10 cellular contexts compared by ENCODE assay signal in the genomic region with DNA sequence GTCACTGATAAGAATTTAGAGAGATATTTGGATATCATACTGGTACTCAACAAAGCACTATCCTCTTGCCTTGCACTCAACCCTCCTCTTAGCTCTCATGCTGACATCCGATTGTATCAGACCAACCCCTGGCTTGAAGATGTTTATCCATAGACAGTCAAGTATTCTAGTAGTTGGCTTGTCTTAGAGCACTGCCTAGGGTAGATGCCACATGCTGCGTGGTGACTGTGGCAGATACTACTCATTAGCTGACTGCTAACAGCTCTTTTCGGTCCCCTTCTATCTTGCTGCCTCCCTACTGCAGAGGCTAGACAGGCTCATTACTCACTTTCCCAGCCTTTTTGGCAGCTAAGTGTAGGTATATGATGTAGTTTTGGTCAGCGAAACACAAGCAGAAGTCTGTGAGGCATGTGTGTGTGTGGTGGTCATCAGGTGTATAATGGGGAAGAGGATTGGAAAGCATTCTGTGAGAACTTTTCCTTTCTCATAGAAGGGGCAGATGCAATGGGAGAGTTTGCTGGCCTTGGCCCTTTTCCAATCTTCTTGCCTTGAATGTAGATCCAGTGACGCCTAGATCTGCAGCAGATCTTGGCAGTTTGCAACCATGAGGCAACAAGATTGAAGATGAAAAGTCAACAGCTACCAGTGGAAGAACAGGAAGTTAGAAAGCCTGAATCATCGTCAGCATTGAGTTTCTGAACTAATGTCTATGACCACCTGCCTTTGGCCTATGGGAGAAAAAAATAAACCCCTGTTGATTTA. TPM values are rescaled to one million over a fixed set of nuclear protein-coding genes. Genes with fewer than 3 reads are reported as not detected.
A peak's percentile ranks its signal among the peaks of the same experiment; 100 is the strongest.
DNase-seq lines count a peak whose midpoint lies in the region; ATAC-seq and TF ChIP-seq lines count a peak whose summit lies in the region.
"Had no signal": no experiment of that assay in that cellular context is flagged by ENCODE, and none has a peak within 500 bp of the region (broad histone marks: within the 10 kb centered on the region; RNA-seq: fewer than 3 reads in every experiment).

No MANE protein-coding gene starts in this region.

- H3K27me3 ChIP-seq in adrenal gland (no peaks in the 10 kb centered on the region), SK-N-SH (ENCODE audit: insufficient read depth) (no peaks in the 10 kb centered on the region)
- H3K27me3 ChIP-seq: SJSA1 had no signal

- no peaks in the 10 kb centered on the region for H3K36me3 Mint-ChIP-seq in T-cell

- H3K36me3 ChIP-seq in adrenal gland (replicated peaks in 1 of 2): no peaks in the 10 kb centered on the region
- no peaks in the 10 kb centered on the region for H3K36me3 ChIP-seq in SK-N-SH (replicated peaks in 1 of 2; ENCODE audit: control insufficient read depth in 1 of 2, insufficient read depth in 2 of 2, low read length in 1 of 2)

- no peaks in the 10 kb centered on the region for H3K9me3 Mint-ChIP-seq in T-cell

- H3F3A ChIP-seq in SK-N-SH (replicated peaks; ENCODE audit: insufficient read depth): no peaks in the 10 kb centered on the region

- in situ Hi-C loops in KBM-7 (cut with MboI; ENCODE audit: low pct_unique_long_range_greater_than_20kb, low sequenced_read_pairs): no loop called here

- no peak overlapping the region for H3K9ac ChIP-seq in SK-N-SH

- H3K27me3 Mint-ChIP-seq in T-cell: no peaks in the 10 kb centered on the region

- no peaks in the 10 kb centered on the region for H4K20me1 ChIP-seq in SK-N-SH (ENCODE audit: insufficient read depth)

- H3K79me2 ChIP-seq in SK-N-SH (ENCODE audit: insufficient read depth): peaks cover 4% of the 10 kb centered on the region

- intact Hi-C loops in adrenal gland (cut with DNase I): no loop called here

- ATAC-seq in T-cell (replicated peaks in 1 of 4): no peak

- WGBS in adrenal gland, 4 donors: 63 to 68% (median 66%) methylated on average over 6 of the region's 6 CpGs
- WGBS in SK-N-SH (ENCODE audit: low lambda C conversion rate): 72% methylated on average over 6 of the region's 6 CpGs

- H3K4me3 Mint-ChIP-seq in T-cell: no peak overlapping the region

- no peaks in the 10 kb centered on the region for H3K9me3 ChIP-seq in adrenal gland (replicated peaks in 1 of 3)
- no peaks in the 10 kb centered on the region for H3K9me3 ChIP-seq in SK-N-SH
- H3K9me3 ChIP-seq: SJSA1 had no signal

- TF ChIP-seq POLR2A in adrenal gland (IDR thresholded peaks at IDR 0.05): no peak

- H3K9me2 ChIP-seq in SK-N-SH: no peaks in the 10 kb centered on the region

- peaks cover 41 to 65% (median 58%) of the 10 kb centered on the region in 3 donors for H3K4me1 Mint-ChIP-seq in T-cell

- H3K27ac ChIP-seq in adrenal gland (peak overlapping the region; percentile 1 to 81 (median 29)), SK-N-SH (ENCODE audit: low read depth in 2 of 2, low read length in 1 of 2) (no peak overlapping the region)
- H3K27ac ChIP-seq: SJSA1 had no signal

- CTCF ChIA-PET in T-cell (lab: Charles Lee): interaction anchor here (0.6 to 1.1 kb wide), 5 partner anchors 22 to 1800 kb away, joined by 3 to 6 read pairs (median 5); no protein-coding TSS in a partner anchor
- CTCF ChIA-PET in SK-N-SH (lab: Yijun Ruan, JAX): interaction anchor here (0.9 kb wide), 1 partner anchor 129 kb away, joined by 3 read pairs; no protein-coding TSS in a partner anchor

- POLR2A ChIA-PET in T-cell (lab: Charles Lee): interaction anchor here in 1 of 2 donors (0.6 to 2.1 kb wide), 2 partner anchors 8 to 661 kb away, joined by 5 to 7 read pairs; no protein-coding TSS in a partner anchor
- POLR2A ChIA-PET in SK-N-SH (lab: Yijun Ruan, JAX): no interaction called here

- DNase-seq in A172 (ENCODE audit: low spot score) (peak; percentile 14), KBM-7 (peak; percentile 87), adrenal gland (peak; percentile 36 to 81 (median 69)), kidney tubule cell (ENCODE audit: low spot score) (peak; percentile 20), T-cell (no peak), SK-N-SH (no peak), NCI-H748 (lab: John Stamatoyannopoulos, UW; ENCODE audit: unreplicated experiment) (no peak), C1 segment of cervical spinal cord (lab: John Stamatoyannopoulos, UW) (no peak)

- no peak overlapping the region for H3K4me3 ChIP-seq in adrenal gland
- no peak overlapping the region for H3K4me3 ChIP-seq in SK-N-SH (ENCODE audit: low read depth in 2 of 2, low read length in 1 of 2)
- H3K4me3 ChIP-seq: SJSA1 had no signal

- TF ChIP-seq CTCF in adrenal gland (IDR thresholded peaks at IDR 0.05) (no peak), SK-N-SH (IDR thresholded peaks at IDR 0.05) (no peak)

- H3K4me1 ChIP-seq in adrenal gland (replicated peaks in 1 of 2) (peaks cover 8 to 39% of the 10 kb centered on the region in 2 donors), SK-N-SH (ENCODE audit: control insufficient read depth in 1 of 2, insufficient read depth in 2 of 2, low read depth in 1 of 2, low read length in 1 of 2) (no peaks in the 10 kb centered on the region; a peak in 1 of 4 replicates)

- H3K27ac Mint-ChIP-seq in T-cell: peak overlapping the region in 1 of 2 donors; percentile 70

- no peak for TF ChIP-seq RAD21 in SK-N-SH (IDR thresholded peaks at IDR 0.05; ENCODE audit: low read length)

- no peak overlapping the region for H2AFZ ChIP-seq in SK-N-SH (ENCODE audit: low read depth)

- no peak overlapping the region for H3K4me2 ChIP-seq in SK-N-SH

- no peak for TF ChIP-seq EP300 in SK-N-SH (IDR thresholded peaks at IDR 0.05; ENCODE audit: borderline replicate concordance in 1 of 2, low read depth in 1 of 2, low read length in 1 of 2)

TF ChIP-seq in SK-N-SH, 30 proteins besides CTCF, POLR2A, EP300 and RAD21:
- TF ChIP-seq NRF1 (IDR thresholded peaks at IDR 0.05; ENCODE audit: low read depth, low read length): no peak
- TF ChIP-seq, protein P1, sequence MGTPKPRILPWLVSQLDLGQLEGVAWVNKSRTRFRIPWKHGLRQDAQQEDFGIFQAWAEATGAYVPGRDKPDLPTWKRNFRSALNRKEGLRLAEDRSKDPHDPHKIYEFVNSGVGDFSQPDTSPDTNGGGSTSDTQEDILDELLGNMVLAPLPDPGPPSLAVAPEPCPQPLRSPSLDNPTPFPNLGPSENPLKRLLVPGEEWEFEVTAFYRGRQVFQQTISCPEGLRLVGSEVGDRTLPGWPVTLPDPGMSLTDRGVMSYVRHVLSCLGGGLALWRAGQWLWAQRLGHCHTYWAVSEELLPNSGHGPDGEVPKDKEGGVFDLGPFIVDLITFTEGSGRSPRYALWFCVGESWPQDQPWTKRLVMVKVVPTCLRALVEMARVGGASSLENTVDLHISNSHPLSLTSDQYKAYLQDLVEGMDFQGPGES (IDR thresholded peaks at IDR 0.05; ENCODE audit: low read depth, low read length): no peak
- TF ChIP-seq TEAD4 (IDR thresholded peaks at IDR 0.05; ENCODE audit: borderline replicate concordance, insufficient read depth): no peak
- TF ChIP-seq FOXM1 (IDR thresholded peaks at IDR 0.05; ENCODE audit: low read depth): no peak
- TF ChIP-seq, protein P2, sequence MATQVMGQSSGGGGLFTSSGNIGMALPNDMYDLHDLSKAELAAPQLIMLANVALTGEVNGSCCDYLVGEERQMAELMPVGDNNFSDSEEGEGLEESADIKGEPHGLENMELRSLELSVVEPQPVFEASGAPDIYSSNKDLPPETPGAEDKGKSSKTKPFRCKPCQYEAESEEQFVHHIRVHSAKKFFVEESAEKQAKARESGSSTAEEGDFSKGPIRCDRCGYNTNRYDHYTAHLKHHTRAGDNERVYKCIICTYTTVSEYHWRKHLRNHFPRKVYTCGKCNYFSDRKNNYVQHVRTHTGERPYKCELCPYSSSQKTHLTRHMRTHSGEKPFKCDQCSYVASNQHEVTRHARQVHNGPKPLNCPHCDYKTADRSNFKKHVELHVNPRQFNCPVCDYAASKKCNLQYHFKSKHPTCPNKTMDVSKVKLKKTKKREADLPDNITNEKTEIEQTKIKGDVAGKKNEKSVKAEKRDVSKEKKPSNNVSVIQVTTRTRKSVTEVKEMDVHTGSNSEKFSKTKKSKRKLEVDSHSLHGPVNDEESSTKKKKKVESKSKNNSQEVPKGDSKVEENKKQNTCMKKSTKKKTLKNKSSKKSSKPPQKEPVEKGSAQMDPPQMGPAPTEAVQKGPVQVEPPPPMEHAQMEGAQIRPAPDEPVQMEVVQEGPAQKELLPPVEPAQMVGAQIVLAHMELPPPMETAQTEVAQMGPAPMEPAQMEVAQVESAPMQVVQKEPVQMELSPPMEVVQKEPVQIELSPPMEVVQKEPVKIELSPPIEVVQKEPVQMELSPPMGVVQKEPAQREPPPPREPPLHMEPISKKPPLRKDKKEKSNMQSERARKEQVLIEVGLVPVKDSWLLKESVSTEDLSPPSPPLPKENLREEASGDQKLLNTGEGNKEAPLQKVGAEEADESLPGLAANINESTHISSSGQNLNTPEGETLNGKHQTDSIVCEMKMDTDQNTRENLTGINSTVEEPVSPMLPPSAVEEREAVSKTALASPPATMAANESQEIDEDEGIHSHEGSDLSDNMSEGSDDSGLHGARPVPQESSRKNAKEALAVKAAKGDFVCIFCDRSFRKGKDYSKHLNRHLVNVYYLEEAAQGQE (IDR thresholded peaks at IDR 0.05; ENCODE audit: low read depth, low read length): no peak
- no peak for TF ChIP-seq CHD2 (IDR thresholded peaks at IDR 0.05; ENCODE audit: low read length, partially characterized antibody)
- TF ChIP-seq SIN3A (IDR thresholded peaks at IDR 0.05; ENCODE audit: borderline replicate concordance, low read depth, low read length): no peak
- no peak for TF ChIP-seq RXRA (IDR thresholded peaks at IDR 0.05; ENCODE audit: borderline replicate concordance, low read depth)
- no peak for TF ChIP-seq FOXJ3 (CRISPR knock-in tag; IDR thresholded peaks at IDR 0.05)

RNA-seq across cellular contexts. Expression of a gene that starts 4.4 kb away (rescaled TPM):
- 31.9 and 34.6 TPM in 2 replicates for total RNA-seq in A172 (2014; rRNA removed; shearing (Covaris generic))
- total RNA-seq in adrenal gland (100 to 1,000 TPM in 1 of 8 donors, 10 to 100 TPM in 7; 55.5 to 104 (median 73.3) TPM), T-cell (10 to 100 TPM; 23.6 to 42.4 (median 28.5) TPM)
- polyA plus RNA-seq in adrenal gland (100 to 1,000 TPM in 1 of 3 donors, 10 to 100 TPM in 2; 61.5 to 110 (median 65.0) TPM), SK-N-SH (2012; rRNA removed) (11.5 and 16.7 TPM in 2 replicates)
- 18.5 and 18.7 TPM in 2 replicates for polyA plus RNA-seq in SK-N-SH (2012; cell fraction: cytosol; rRNA removed)
- 4.7 and 14.5 TPM in 2 replicates for polyA plus RNA-seq in SK-N-SH (2012; cell fraction: nucleus; rRNA removed)

RNA-seq across cellular contexts. Expression of a gene that starts 50.1 kb away (rescaled TPM):
- not detected in 2 replicates for total RNA-seq in A172 (2014; rRNA removed; shearing (Covaris generic))
- total RNA-seq in adrenal gland (not detected), T-cell (not detected)
- polyA plus RNA-seq in adrenal gland (not detected), SK-N-SH (2012; rRNA removed) (not detected in 2 replicates)
- not detected in 2 replicates for polyA plus RNA-seq in SK-N-SH (2012; cell fraction: cytosol; rRNA removed)
- not detected in 2 replicates for polyA plus RNA-seq in SK-N-SH (2012; cell fraction: nucleus; rRNA removed)
- total RNA-seq: renal cortical epithelial cell, SJSA1 had no signal

Comparison
In these comparisons a context has a peak if more than half of its experiments do, and no peak if none do; other contexts are left out.
1. DNase-seq: peak in A172 (single experiment), KBM-7 (single experiment), adrenal gland (7 of 7) and kidney tubule cell (single experiment); none in T-cell (0 of 34), SK-N-SH (single experiment), NCI-H748 (single experiment) and C1 segment of cervical spinal cord (0 of 14).
2. H3K27ac ChIP-seq: peak in adrenal gland (5 of 5); none in SK-N-SH (0 of 2).